In the genomic region with DNA sequence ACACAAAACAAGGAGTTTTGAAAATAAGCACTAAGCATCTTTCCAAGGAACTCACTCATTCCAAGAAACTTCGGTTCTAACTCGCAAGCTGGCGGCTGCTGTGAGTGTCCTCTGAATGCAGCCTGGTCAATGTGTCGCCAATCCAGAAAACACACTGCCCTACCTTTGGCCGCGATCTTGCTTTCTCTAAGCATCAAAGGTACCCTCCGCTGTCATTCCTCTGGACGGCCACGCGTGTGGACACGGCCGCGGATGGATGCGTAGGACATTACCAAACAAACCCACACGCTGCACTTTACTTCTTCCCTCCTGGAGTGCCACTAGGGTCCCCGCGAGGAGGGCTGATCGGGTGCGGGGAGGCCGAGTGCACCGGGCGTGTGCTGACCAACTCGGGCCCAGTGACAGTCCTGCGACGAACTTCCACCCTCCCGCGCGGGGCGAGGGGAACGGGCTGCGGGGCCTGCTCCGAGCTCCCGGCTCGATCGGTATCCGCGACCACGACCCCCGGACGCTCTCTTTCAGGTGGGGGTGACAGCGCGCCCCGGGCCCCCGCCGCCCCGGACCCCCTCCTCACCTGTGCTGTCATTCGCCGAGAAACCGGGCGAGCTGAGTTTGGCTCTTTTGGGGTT, we compare ENCODE assay signal across 8 cellular contexts. TPM values are rescaled to one million over a fixed set of nuclear protein-coding genes. Genes with fewer than 3 reads are reported as not detected.
A peak's percentile ranks its signal among the peaks of the same experiment; 100 is the strongest.
DNase-seq lines count a peak whose midpoint lies in the region; ATAC-seq and TF ChIP-seq lines count a peak whose summit lies in the region.

No MANE protein-coding gene starts in this region.

- intact Hi-C loops in spleen (cut with DNase I; ENCODE audit: low total_unique reads) = loop anchor here (10.0 kb wide), 1 partner anchor 185 kb away; no protein-coding TSS in a partner anchor

- 1 to 6% (median 2%) methylated on average over 14 to 50 of the region's 50 CpGs for WGBS in spleen, 5 donors

- peak in 2 of 11 experiments; percentile 7 to 10 for TF ChIP-seq CTCF in spleen (IDR thresholded peaks at IDR 0.05 in 8 of 11, conservative IDR thresholded peaks at IDR 0.05 in 3 of 11)

- H3K27me3 ChIP-seq in iPS-18a (ENCODE audit: control insufficient read depth, insufficient read depth, low read length) (peaks cover 8% of the 10 kb centered on the region), spleen (replicated peaks in 1 of 7) (peaks cover 0 to 6% (median 0%) of the 10 kb centered on the region in 7 donors)

- H3K4me3 ChIP-seq in iPS-18a (ENCODE audit: low read length) = peak overlapping the region; percentile 91
- peak overlapping the region; percentile 70 to 97 (median 80) for H3K4me3 ChIP-seq in spleen

- no peaks in the 10 kb centered on the region for H3K9me3 ChIP-seq in iPS-18a (ENCODE audit: control insufficient read depth, low read depth, low read length)
- H3K9me3 ChIP-seq in spleen = no peaks in the 10 kb centered on the region

- ATAC-seq in GM18520 (IDR thresholded peaks at IDR 0.05; ENCODE audit: unreplicated experiment) = no peak

- H3K27ac ChIP-seq in iPS-18a (ENCODE audit: low read length) = no peak overlapping the region
- peak overlapping the region in 7 of 8 donors; percentile 41 to 97 (median 85) for H3K27ac ChIP-seq in spleen

- peaks cover 15% of the 10 kb centered on the region for H3K4me1 ChIP-seq in iPS-18a (ENCODE audit: control insufficient read depth, low read depth, low read length)
- H3K4me1 ChIP-seq in spleen = peaks cover 42 to 60% (median 53%) of the 10 kb centered on the region in 6 donors

- H3K9ac ChIP-seq in iPS-18a (ENCODE audit: low read length) = peak overlapping the region; percentile 45

- H3K36me3 ChIP-seq in iPS-18a (ENCODE audit: control insufficient read depth, low read depth, low read length) = no peaks in the 10 kb centered on the region
- H3K36me3 ChIP-seq in spleen = peaks cover 0 to 6% (median 0%) of the 10 kb centered on the region in 6 donors

- no peak for TF ChIP-seq POLR2A in spleen (IDR thresholded peaks at IDR 0.05)

- DNase-seq in activated CD4-positive, alpha-beta T cell treated with anti-CD3 and anti-CD28 coated beads for 48 hours = peak; percentile 44
- DNase-seq in activated CD4-positive, alpha-beta T cell treated with anti-CD3 and anti-CD28 coated beads, Interleukin-2, amount 50 U/mL, for 4 hours = no peak
- peak; percentile 32 for DNase-seq in M059J (ENCODE audit: low read depth)
- peak; percentile 25 for DNase-seq in amniotic epithelial cell (ENCODE audit: low read depth)
- DNase-seq in spleen = peak; percentile 91
- no peak for DNase-seq in H4 (ENCODE audit: low spot score)

RNA-seq across cellular contexts. Expression of a gene that starts 1.1 kb away (rescaled TPM):
- 7.9 and 14.8 TPM in 2 replicates for total RNA-seq in M059J (2014; rRNA removed; shearing (Covaris generic))
- total RNA-seq in spleen = 100 to 1,000 TPM in 5 of 7 donors, 10 to 100 TPM in 2; 99.4 to 153 (median 101) TPM
- polyA plus RNA-seq in spleen = 10 to 100 TPM in 2 of 3 donors, 1 to 10 TPM in 1; 5.8 to 21.2 (median 10.5) TPM
- total RNA-seq in H4 (2014; rRNA removed; shearing (Covaris generic)) = 6.6 and 15.8 TPM in 2 replicates

Comparison
In these comparisons a context has a peak if more than half of its experiments do, and no peak if none do; other contexts are left out.
1. DNase-seq: peak in activated CD4-positive, alpha-beta T cell treated with anti-CD3 and anti-CD28 coated beads for 48 hours (single experiment), M059J (single experiment), amniotic epithelial cell (single experiment) and spleen (single experiment); none in activated CD4-positive, alpha-beta T cell treated with anti-CD3 and anti-CD28 coated beads, Interleukin-2, amount 50 U/mL, for 4 hours (0 of 2) and H4 (single experiment).